ENCODE assay signal across 10 cellular contexts in the genomic region with DNA sequence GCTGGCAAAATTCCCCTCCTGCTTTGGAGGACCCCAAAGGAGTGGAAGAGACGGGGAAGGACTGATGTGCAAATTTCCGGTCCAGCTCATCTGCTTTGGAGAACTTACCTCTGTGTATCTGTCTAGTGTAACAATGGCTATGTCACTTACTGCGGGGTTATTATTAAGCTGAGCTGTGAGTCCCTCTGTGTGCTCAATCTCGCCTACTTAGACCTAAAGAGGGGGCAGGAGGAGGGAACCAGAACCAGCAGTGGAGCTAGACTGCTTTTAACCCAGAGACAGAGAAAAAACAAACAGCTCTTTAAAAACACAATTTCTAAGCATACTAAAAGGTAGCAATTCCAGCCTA.
DNase-seq lines count a peak whose midpoint lies in the region; ATAC-seq and TF ChIP-seq lines count a peak whose summit lies in the region.
"Had no signal": no experiment of that assay in that cellular context is flagged by ENCODE, and none has a peak within 500 bp of the region (broad histone marks: within the 10 kb centered on the region; RNA-seq: fewer than 3 reads in every experiment).

No MANE protein-coding gene starts in this region.

- DNase-seq in CD1c-positive myeloid dendritic cell (ENCODE audit: extremely low spot score), result peak; percentile 36
- no peak for DNase-seq in RWPE1 (ENCODE audit: low spot score)
- no peak for DNase-seq in fibroblast of lung (ENCODE audit: low read depth in 2 of 2)
- DNase-seq in activated effector memory CD4-positive, alpha-beta T cell treated with anti-CD3 and anti-CD28 coated beads, Interleukin-2, amount 50 U/mL, for 16 hours, result no peak
- no peak for DNase-seq in EL
- no peak for DNase-seq in AG08396 (ENCODE audit: low spot score)
- DNase-seq: NCI-H187 treated with DMSO at 0.1 percent for 48 hours, spleen had no signal

- peaks cover 33% of the 10 kb centered on the region for H3K79me2 ChIP-seq in fibroblast of lung (ENCODE audit: control insufficient read depth, insufficient read depth, low read length)

- H4K20me1 ChIP-seq in fibroblast of lung (ENCODE audit: control insufficient read depth, extremely low read depth, insufficient read depth, low read length), result no peaks in the 10 kb centered on the region

- POLR2A ChIA-PET in RWPE1 (lab: Yijun Ruan, JAX; ENCODE audit: low non-redundant PET), result interaction anchor here (0.7 to 1.2 kb wide), 2 partner anchors 9 to 77 kb away, joined by 3 to 4 read pairs; a partner anchor contains a TSS

- no peak overlapping the region for H2AFZ ChIP-seq in fibroblast of lung (ENCODE audit: low read length)

- H3K4me2 ChIP-seq in fibroblast of lung (ENCODE audit: extremely low read depth, insufficient read depth, low read length), result peak overlapping the region; percentile 62

- no peak for ATAC-seq in GM19463 (IDR thresholded peaks at IDR 0.05; ENCODE audit: unreplicated experiment)

- H3K36me3 ChIP-seq in fibroblast of lung (ENCODE audit: control insufficient read depth, insufficient read depth, low read length) (no peaks in the 10 kb centered on the region), rectal smooth muscle tissue (ENCODE audit: control insufficient read depth, insufficient read depth, low read length) (no peaks in the 10 kb centered on the region)
- H3K36me3 ChIP-seq: spleen had no signal

- no peaks in the 10 kb centered on the region for H3K27me3 ChIP-seq in fibroblast of lung (ENCODE audit: control insufficient read depth, insufficient read depth, low read length)
- H3K27me3 ChIP-seq in rectal smooth muscle tissue (ENCODE audit: control insufficient read depth, insufficient read depth, low read length), result no peaks in the 10 kb centered on the region
- H3K27me3 ChIP-seq: spleen had no signal

- peak overlapping the region; percentile 33 for H3K9ac ChIP-seq in fibroblast of lung (ENCODE audit: insufficient read depth, low read length)
- no peak overlapping the region for H3K9ac ChIP-seq in rectal smooth muscle tissue (ENCODE audit: low read length)

- no peak overlapping the region for H3K4me3 ChIP-seq in fibroblast of lung (replicated peaks in 1 of 4; ENCODE audit: control extremely low read depth in 1 of 4, insufficient read depth in 1 of 4, low read depth in 3 of 4, low read length in 4 of 4)
- H3K4me3 ChIP-seq in rectal smooth muscle tissue (ENCODE audit: low read length), result no peak overlapping the region
- H3K4me3 ChIP-seq: spleen had no signal

- CTCF ChIA-PET in RWPE1 (lab: Yijun Ruan, JAX), result no interaction called here

- no peak for TF ChIP-seq CTCF in RWPE1 (conservative IDR thresholded peaks at IDR 0.05; ENCODE audit: low read depth)
- no peak for TF ChIP-seq CTCF in fibroblast of lung (conservative IDR thresholded peaks at IDR 0.05 in 1 of 2, IDR thresholded peaks at IDR 0.05 in 1 of 2; ENCODE audit: low read depth in 1 of 2, low read length in 2 of 2)

- no peaks in the 10 kb centered on the region for H3K9me3 ChIP-seq in fibroblast of lung (ENCODE audit: control insufficient read depth, insufficient read depth, low read depth, low read length)
- H3K9me3 ChIP-seq: spleen had no signal

- H3K4me1 ChIP-seq in fibroblast of lung (ENCODE audit: control insufficient read depth, extremely low read depth, insufficient read depth, low read length) (peaks cover 30% of the 10 kb centered on the region), rectal smooth muscle tissue (ENCODE audit: control insufficient read depth, insufficient read depth, low read length) (no peaks in the 10 kb centered on the region)

- peak overlapping the region; percentile 89 for H3K27ac ChIP-seq in RWPE1
- H3K27ac ChIP-seq in fibroblast of lung (ENCODE audit: insufficient read depth, low read length), result peak overlapping the region; percentile 89
- peak overlapping the region; percentile 19 for H3K27ac ChIP-seq in rectal smooth muscle tissue (ENCODE audit: low read depth, low read length)

Comparison
In these comparisons a context has a peak if more than half of its experiments do, and no peak if none do; other contexts are left out.
1. H3K27ac ChIP-seq: peak in every context shown above with its lines; median percentile 89 in RWPE1; 89 in fibroblast of lung; 19 in rectal smooth muscle tissue.